1 cellular context compared by ENCODE assay signal in the genomic region with DNA sequence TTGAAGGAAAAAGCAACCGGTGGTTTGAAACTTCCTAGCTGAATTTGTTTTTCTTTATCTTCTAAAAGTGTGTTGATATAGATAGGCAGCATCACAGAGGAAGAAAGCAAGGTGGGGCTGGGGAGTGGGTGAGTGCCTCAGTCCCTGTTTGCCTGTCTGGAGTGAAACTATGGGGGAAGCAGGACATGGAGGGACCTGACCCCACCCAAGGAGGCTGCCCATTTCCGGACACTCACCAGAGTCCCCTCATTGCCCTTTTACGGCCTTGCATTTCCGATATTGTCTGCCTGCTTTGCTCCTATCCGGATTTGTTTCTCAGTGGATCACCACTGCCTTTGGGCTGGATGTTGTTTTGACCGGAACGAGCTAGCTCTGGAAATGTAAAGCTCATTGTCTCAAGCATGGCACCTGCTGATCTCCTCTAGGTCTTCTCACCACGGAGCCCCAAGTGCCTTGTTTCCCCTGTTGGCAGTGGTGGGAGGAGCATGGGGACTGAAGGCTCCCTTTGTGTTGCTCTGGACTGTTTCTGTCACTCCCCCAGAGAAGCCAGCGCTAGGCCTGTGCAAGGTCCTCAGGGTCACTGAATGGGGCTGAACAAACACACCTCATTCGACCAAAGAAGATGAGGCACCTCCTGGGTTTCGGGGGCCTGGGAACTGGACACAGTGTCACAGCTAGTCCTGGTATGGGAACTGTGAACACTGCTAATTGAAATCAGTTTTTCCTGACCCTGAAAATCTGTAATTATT.
A peak's percentile ranks its signal among the peaks of the same experiment; 100 is the strongest.
TF ChIP-seq lines count a peak whose summit lies in the region.

No MANE protein-coding gene starts in this region.

TF ChIP-seq in HepG2, 621 proteins besides CTCF, POLR2A, EP300 and RAD21 (continued from another document and continues in another):
- TF ChIP-seq, protein P1, sequence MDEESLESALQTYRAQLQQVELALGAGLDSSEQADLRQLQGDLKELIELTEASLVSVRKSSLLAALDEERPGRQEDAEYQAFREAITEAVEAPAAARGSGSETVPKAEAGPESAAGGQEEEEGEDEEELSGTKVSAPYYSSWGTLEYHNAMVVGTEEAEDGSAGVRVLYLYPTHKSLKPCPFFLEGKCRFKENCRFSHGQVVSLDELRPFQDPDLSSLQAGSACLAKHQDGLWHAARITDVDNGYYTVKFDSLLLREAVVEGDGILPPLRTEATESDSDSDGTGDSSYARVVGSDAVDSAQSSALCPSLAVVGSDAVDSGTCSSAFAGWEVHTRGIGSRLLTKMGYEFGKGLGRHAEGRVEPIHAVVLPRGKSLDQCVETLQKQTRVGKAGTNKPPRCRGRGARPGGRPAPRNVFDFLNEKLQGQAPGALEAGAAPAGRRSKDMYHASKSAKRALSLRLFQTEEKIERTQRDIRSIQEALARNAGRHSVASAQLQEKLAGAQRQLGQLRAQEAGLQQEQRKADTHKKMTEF (CRISPR knock-in tag; IDR thresholded peaks at IDR 0.05) = no peak
- TF ChIP-seq RELA (CRISPR knock-in tag; IDR thresholded peaks at IDR 0.05) = no peak
- TF ChIP-seq ZNF768 (CRISPR knock-in tag; IDR thresholded peaks at IDR 0.05) = no peak
- TF ChIP-seq RXRA (CRISPR knock-in tag; IDR thresholded peaks at IDR 0.05) = peak; percentile 89
- TF ChIP-seq, protein P2, sequence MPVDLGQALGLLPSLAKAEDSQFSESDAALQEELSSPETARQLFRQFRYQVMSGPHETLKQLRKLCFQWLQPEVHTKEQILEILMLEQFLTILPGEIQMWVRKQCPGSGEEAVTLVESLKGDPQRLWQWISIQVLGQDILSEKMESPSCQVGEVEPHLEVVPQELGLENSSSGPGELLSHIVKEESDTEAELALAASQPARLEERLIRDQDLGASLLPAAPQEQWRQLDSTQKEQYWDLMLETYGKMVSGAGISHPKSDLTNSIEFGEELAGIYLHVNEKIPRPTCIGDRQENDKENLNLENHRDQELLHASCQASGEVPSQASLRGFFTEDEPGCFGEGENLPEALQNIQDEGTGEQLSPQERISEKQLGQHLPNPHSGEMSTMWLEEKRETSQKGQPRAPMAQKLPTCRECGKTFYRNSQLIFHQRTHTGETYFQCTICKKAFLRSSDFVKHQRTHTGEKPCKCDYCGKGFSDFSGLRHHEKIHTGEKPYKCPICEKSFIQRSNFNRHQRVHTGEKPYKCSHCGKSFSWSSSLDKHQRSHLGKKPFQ (CRISPR knock-in tag; IDR thresholded peaks at IDR 0.05; ENCODE audit: insufficient replicate concordance) = peak; percentile 65
- TF ChIP-seq ZNF335 (CRISPR knock-in tag; IDR thresholded peaks at IDR 0.05) = no peak
- peak; percentile 43; the same call in 1 of the 2 replicates for TF ChIP-seq TCF7 (IDR thresholded peaks at IDR 0.05; ENCODE audit: low read depth)
- no peak for TF ChIP-seq SETDB1 (CRISPR knock-in tag; IDR thresholded peaks at IDR 0.05; ENCODE audit: borderline replicate concordance)
- TF ChIP-seq TBP (CRISPR knock-in tag; IDR thresholded peaks at IDR 0.05) = no peak
- TF ChIP-seq ZNF446 (CRISPR knock-in tag; IDR thresholded peaks at IDR 0.05) = no peak
- TF ChIP-seq ZNF724P (CRISPR knock-in tag; IDR thresholded peaks at IDR 0.05; ENCODE audit: borderline replicate concordance) = no peak
- TF ChIP-seq HHEX (CRISPR knock-in tag; IDR thresholded peaks at IDR 0.05) = no peak
- TF ChIP-seq, protein P3, sequence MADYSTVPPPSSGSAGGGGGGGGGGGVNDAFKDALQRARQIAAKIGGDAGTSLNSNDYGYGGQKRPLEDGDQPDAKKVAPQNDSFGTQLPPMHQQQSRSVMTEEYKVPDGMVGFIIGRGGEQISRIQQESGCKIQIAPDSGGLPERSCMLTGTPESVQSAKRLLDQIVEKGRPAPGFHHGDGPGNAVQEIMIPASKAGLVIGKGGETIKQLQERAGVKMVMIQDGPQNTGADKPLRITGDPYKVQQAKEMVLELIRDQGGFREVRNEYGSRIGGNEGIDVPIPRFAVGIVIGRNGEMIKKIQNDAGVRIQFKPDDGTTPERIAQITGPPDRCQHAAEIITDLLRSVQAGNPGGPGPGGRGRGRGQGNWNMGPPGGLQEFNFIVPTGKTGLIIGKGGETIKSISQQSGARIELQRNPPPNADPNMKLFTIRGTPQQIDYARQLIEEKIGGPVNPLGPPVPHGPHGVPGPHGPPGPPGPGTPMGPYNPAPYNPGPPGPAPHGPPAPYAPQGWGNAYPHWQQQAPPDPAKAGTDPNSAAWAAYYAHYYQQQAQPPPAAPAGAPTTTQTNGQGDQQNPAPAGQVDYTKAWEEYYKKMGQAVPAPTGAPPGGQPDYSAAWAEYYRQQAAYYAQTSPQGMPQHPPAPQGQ (CRISPR knock-in tag; IDR thresholded peaks at IDR 0.05; ENCODE audit: borderline replicate concordance) = no peak
- TF ChIP-seq, protein P4, sequence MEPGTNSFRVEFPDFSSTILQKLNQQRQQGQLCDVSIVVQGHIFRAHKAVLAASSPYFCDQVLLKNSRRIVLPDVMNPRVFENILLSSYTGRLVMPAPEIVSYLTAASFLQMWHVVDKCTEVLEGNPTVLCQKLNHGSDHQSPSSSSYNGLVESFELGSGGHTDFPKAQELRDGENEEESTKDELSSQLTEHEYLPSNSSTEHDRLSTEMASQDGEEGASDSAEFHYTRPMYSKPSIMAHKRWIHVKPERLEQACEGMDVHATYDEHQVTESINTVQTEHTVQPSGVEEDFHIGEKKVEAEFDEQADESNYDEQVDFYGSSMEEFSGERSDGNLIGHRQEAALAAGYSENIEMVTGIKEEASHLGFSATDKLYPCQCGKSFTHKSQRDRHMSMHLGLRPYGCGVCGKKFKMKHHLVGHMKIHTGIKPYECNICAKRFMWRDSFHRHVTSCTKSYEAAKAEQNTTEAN (CRISPR knock-in tag; conservative IDR thresholded peaks at IDR 0.05) = no peak
- TF ChIP-seq ZNF30 (CRISPR knock-in tag; IDR thresholded peaks at IDR 0.05) = no peak
- TF ChIP-seq ZFP82 (CRISPR knock-in tag; IDR thresholded peaks at IDR 0.05; ENCODE audit: borderline replicate concordance) = no peak
- peak; percentile 83; the same call in 1 of the 2 replicates for TF ChIP-seq KDM5B (CRISPR knock-in tag; IDR thresholded peaks at IDR 0.05; ENCODE audit: borderline replicate concordance)
- no peak for TF ChIP-seq BHLHE40 (IDR thresholded peaks at IDR 0.05; ENCODE audit: low read length)
- TF ChIP-seq MXD4 (CRISPR knock-in tag; IDR thresholded peaks at IDR 0.05) = no peak
- TF ChIP-seq, protein P5, sequence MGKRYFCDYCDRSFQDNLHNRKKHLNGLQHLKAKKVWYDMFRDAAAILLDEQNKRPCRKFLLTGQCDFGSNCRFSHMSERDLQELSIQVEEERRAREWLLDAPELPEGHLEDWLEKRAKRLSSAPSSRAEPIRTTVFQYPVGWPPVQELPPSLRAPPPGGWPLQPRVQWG (CRISPR knock-in tag; IDR thresholded peaks at IDR 0.05; ENCODE audit: borderline replicate concordance, low read depth) = no peak
- TF ChIP-seq, protein P6, sequence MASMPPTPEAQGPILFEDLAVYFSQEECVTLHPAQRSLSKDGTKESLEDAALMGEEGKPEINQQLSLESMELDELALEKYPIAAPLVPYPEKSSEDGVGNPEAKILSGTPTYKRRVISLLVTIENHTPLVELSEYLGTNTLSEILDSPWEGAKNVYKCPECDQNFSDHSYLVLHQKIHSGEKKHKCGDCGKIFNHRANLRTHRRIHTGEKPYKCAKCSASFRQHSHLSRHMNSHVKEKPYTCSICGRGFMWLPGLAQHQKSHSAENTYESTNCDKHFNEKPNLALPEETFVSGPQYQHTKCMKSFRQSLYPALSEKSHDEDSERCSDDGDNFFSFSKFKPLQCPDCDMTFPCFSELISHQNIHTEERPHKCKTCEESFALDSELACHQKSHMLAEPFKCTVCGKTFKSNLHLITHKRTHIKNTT (CRISPR knock-in tag; IDR thresholded peaks at IDR 0.05) = no peak
- TF ChIP-seq NR2F6 (IDR thresholded peaks at IDR 0.05) = peak; percentile 88
- TF ChIP-seq NR2F6 (CRISPR knock-in tag; IDR thresholded peaks at IDR 0.05) = peak; percentile 90
- TF ChIP-seq KAT8 (CRISPR knock-in tag; IDR thresholded peaks at IDR 0.05) = peak; percentile 60; the same call in 1 of the 2 replicates
- TF ChIP-seq ZNF33B (CRISPR knock-in tag; IDR thresholded peaks at IDR 0.05) = peak; percentile 18; the same call in 1 of the 2 replicates
- TF ChIP-seq IKZF1 (IDR thresholded peaks at IDR 0.05) = no peak
- TF ChIP-seq ZNF235 (CRISPR knock-in tag; IDR thresholded peaks at IDR 0.05; ENCODE audit: borderline replicate concordance) = peak; percentile 43; the same call in 1 of the 2 replicates
- TF ChIP-seq ETV5 (CRISPR knock-in tag; IDR thresholded peaks at IDR 0.05; ENCODE audit: borderline replicate concordance) = peak; percentile 70
- TF ChIP-seq ZNF883 (CRISPR knock-in tag; IDR thresholded peaks at IDR 0.05; ENCODE audit: not compliant biosample characterization) = no peak
- TF ChIP-seq NFKB2 (CRISPR knock-in tag; IDR thresholded peaks at IDR 0.05; ENCODE audit: borderline replicate concordance) = 0 out of 2 replicates have a peak, but pooled peaks have one; percentile 25
- peak; percentile 77 for TF ChIP-seq ZNF317 (CRISPR knock-in tag; IDR thresholded peaks at IDR 0.05)
- no peak for TF ChIP-seq ZMYM2 (CRISPR knock-in tag; IDR thresholded peaks at IDR 0.05)
- no peak for TF ChIP-seq KAT2B (IDR thresholded peaks at IDR 0.05; ENCODE audit: borderline replicate concordance, low read depth, low read length)
- TF ChIP-seq ZFP37 (CRISPR knock-in tag; IDR thresholded peaks at IDR 0.05; ENCODE audit: borderline replicate concordance) = no peak
- TF ChIP-seq TSC22D2 (CRISPR knock-in tag; IDR thresholded peaks at IDR 0.05; ENCODE audit: borderline replicate concordance) = no peak
- TF ChIP-seq NFE2L1 (CRISPR knock-in tag; IDR thresholded peaks at IDR 0.05; ENCODE audit: borderline replicate concordance) = no peak
- TF ChIP-seq GATAD2A (CRISPR knock-in tag; IDR thresholded peaks at IDR 0.05) = peak; percentile 79
- no peak for TF ChIP-seq SAFB2 (CRISPR knock-in tag; IDR thresholded peaks at IDR 0.05; ENCODE audit: borderline replicate concordance, low read depth)
- no peak for TF ChIP-seq RFX3 (CRISPR knock-in tag; IDR thresholded peaks at IDR 0.05)
- no peak for TF ChIP-seq EZH2 (conservative IDR thresholded peaks at IDR 0.05; ENCODE audit: low read depth, low read length)
- TF ChIP-seq, protein P7, sequence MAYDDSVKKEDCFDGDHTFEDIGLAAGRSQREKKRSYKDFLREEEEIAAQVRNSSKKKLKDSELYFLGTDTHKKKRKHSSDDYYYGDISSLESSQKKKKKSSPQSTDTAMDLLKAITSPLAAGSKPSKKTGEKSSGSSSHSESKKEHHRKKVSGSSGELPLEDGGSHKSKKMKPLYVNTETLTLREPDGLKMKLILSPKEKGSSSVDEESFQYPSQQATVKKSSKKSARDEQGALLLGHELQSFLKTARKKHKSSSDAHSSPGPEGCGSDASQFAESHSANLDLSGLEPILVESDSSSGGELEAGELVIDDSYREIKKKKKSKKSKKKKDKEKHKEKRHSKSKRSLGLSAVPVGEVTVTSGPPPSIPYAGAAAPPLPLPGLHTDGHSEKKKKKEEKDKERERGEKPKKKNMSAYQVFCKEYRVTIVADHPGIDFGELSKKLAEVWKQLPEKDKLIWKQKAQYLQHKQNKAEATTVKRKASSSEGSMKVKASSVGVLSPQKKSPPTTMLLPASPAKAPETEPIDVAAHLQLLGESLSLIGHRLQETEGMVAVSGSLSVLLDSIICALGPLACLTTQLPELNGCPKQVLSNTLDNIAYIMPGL (CRISPR knock-in tag; IDR thresholded peaks at IDR 0.05; ENCODE audit: borderline replicate concordance in 1 of 2, low read depth in 1 of 2) = peak in 1 of 2 experiments; percentile 52; a peak in 1 of 4 replicates
- no peak for TF ChIP-seq PHB2 (IDR thresholded peaks at IDR 0.05; ENCODE audit: partially characterized antibody)
- TF ChIP-seq FOXM1 (CRISPR knock-in tag; IDR thresholded peaks at IDR 0.05) = no peak
- TF ChIP-seq ZNF766 (CRISPR knock-in tag; IDR thresholded peaks at IDR 0.05; ENCODE audit: borderline replicate concordance) = no peak
- no peak for TF ChIP-seq ZNF431 (CRISPR knock-in tag; IDR thresholded peaks at IDR 0.05; ENCODE audit: borderline replicate concordance, low read depth)
- TF ChIP-seq, protein P8, sequence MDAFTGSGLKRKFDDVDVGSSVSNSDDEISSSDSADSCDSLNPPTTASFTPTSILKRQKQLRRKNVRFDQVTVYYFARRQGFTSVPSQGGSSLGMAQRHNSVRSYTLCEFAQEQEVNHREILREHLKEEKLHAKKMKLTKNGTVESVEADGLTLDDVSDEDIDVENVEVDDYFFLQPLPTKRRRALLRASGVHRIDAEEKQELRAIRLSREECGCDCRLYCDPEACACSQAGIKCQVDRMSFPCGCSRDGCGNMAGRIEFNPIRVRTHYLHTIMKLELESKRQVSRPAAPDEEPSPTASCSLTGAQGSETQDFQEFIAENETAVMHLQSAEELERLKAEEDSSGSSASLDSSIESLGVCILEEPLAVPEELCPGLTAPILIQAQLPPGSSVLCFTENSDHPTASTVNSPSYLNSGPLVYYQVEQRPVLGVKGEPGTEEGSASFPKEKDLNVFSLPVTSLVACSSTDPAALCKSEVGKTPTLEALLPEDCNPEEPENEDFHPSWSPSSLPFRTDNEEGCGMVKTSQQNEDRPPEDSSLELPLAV (CRISPR knock-in tag; conservative IDR thresholded peaks at IDR 0.05; ENCODE audit: low read depth) = no peak
- no peak for TF ChIP-seq ZSCAN20 (CRISPR knock-in tag; IDR thresholded peaks at IDR 0.05; ENCODE audit: borderline replicate concordance)
- TF ChIP-seq, protein P9, sequence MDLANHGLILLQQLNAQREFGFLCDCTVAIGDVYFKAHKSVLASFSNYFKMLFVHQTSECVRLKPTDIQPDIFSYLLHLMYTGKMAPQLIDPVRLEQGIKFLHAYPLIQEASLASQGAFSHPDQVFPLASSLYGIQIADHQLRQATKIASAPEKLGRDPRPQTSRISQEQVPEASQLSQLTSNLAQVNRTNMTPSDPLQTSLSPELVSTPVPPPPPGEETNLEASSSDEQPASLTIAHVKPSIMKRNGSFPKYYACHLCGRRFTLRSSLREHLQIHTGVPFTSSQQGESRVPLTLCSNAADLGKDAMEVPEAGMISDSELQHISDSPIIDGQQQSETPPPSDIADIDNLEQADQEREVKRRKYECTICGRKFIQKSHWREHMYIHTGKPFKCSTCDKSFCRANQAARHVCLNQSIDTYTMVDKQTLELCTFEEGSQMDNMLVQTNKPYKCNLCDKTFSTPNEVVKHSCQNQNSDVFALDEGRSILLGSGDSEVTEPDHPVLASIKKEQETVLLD (CRISPR knock-in tag; IDR thresholded peaks at IDR 0.05; ENCODE audit: low read depth) = 0 out of 2 replicates have a peak, but pooled peaks have one; percentile 16
- TF ChIP-seq ZNF672 (CRISPR knock-in tag; IDR thresholded peaks at IDR 0.05) = no peak
- no peak for TF ChIP-seq ELF4 (CRISPR knock-in tag; IDR thresholded peaks at IDR 0.05; ENCODE audit: borderline replicate concordance)
- TF ChIP-seq ZBTB7B (CRISPR knock-in tag; IDR thresholded peaks at IDR 0.05) = peak; percentile 80; the same call in 1 of the 2 replicates
- no peak for TF ChIP-seq CHD2 (IDR thresholded peaks at IDR 0.05; ENCODE audit: low read depth, low read length)
- no peak for TF ChIP-seq SMYD3 (CRISPR knock-in tag; IDR thresholded peaks at IDR 0.05)
- TF ChIP-seq ZNF253 (CRISPR knock-in tag; IDR thresholded peaks at IDR 0.05; ENCODE audit: borderline replicate concordance) = no peak
- TF ChIP-seq ZFX (CRISPR knock-in tag; IDR thresholded peaks at IDR 0.05; ENCODE audit: low read depth) = peak; percentile 89
- TF ChIP-seq GPN1 (CRISPR knock-in tag; IDR thresholded peaks at IDR 0.05; ENCODE audit: borderline replicate concordance) = no peak
- TF ChIP-seq YY1 (IDR thresholded peaks at IDR 0.05; ENCODE audit: insufficient read depth, insufficient replicate concordance, low read depth, low read length) = no peak
- peak; percentile 56; the same call in 1 of the 2 replicates for TF ChIP-seq CEBPG (CRISPR knock-in tag; IDR thresholded peaks at IDR 0.05)
- no peak for TF ChIP-seq STAG1 (CRISPR knock-in tag; IDR thresholded peaks at IDR 0.05)
